In genomic region chr12:121810833-121811433, GRCh38 we compare ENCODE assay signal across 1 cellular context.
TF ChIP-seq lines count a peak whose summit lies in the region.

No MANE protein-coding gene starts in this region.

TF ChIP-seq in endothelial cell of umbilical vein, 7 proteins besides CTCF, POLR2A, EP300 and RAD21 (continued from another document):
- TF ChIP-seq MAX (IDR thresholded peaks at IDR 0.05; ENCODE audit: insufficient read depth, insufficient read length) = no peak
- no peak for TF ChIP-seq JUN (IDR thresholded peaks at IDR 0.05; ENCODE audit: borderline replicate concordance, insufficient read depth, insufficient read length, low read depth)
TF ChIP-seq in endothelial cell of umbilical vein: peak in this region for 0.
